In genomic region chr7:1663857-1664651, GRCh38 we compare ENCODE assay signal across 1 cellular context.
TF ChIP-seq lines count a peak whose summit lies in the region.

No MANE protein-coding gene starts in this region.

TF ChIP-seq in IMR-90, 13 proteins besides CTCF, POLR2A, EP300 and RAD21 (continued from another document):
- no peak for TF ChIP-seq CEBPB (IDR thresholded peaks at IDR 0.05; ENCODE audit: low read depth, low read length)
